In genomic region chr19:54188224-54188871, GRCh38 we compare ENCODE assay signal across 6 cellular contexts. TPM values are rescaled to one million over a fixed set of nuclear protein-coding genes. Genes with fewer than 3 reads are reported as not detected.
DNase-seq lines count a peak whose midpoint lies in the region; ATAC-seq, FAIRE-seq and TF ChIP-seq lines count a peak whose summit lies in the region.

No MANE protein-coding gene starts in this region.

- H3K27ac ChIP-seq in ACC112 (ENCODE audit: low read depth, low read length) (peak overlapping the region; percentile 99), K562 (ENCODE audit: extremely low read depth, low read depth, low read length) (peak overlapping the region; percentile 100)

- no peaks in the 10 kb centered on the region for H3K9me3 ChIP-seq in K562 (replicated peaks; ENCODE audit: control insufficient read depth, insufficient read depth, low read depth, low read length)

- H3K36me3 ChIP-seq in ACC112 (ENCODE audit: insufficient read depth, low read length) (0 out of 2 replicates have a peak, but pooled peaks cover under 1% of the 10 kb centered on the region), K562 (ENCODE audit: control insufficient read depth, insufficient read depth, low read length) (peaks cover 49% of the 10 kb centered on the region)

- H3K4me2 ChIP-seq in K562 (ENCODE audit: insufficient read depth, low read length): peak overlapping the region; percentile 88

- no peak for TF ChIP-seq CTCF in K562 (IDR thresholded peaks at IDR 0.05 in 2 of 3, conservative IDR thresholded peaks at IDR 0.05 in 1 of 3; ENCODE audit: insufficient read depth in 2 of 3, low read depth in 1 of 3, low read length in 3 of 3)

- DNase-seq in NOMO-1 (lab: John Stamatoyannopoulos, UW; ENCODE audit: unreplicated experiment in 2 of 2) (peak; percentile 65 to 67), K562 (ENCODE audit: extremely low read depth in 1 of 4, low spot score in 3 of 4) (peak; percentile 71 to 91 (median 78)), HPDE6-E6E7 (ENCODE audit: extremely low spot score) (no peak), NCI-H345 (lab: John Stamatoyannopoulos, UW) (no peak)
- no peak for DNase-seq in natural killer cell treated with Interleukin-12 subunit alpha and Interleukin-12 subunit beta and Interleukin-15 and Interleukin-18, amount 100 ng/mL, for 72 hours (ENCODE audit: low spot score)

- peak overlapping the region; percentile 87 for H3K4me3 Mint-ChIP-seq in natural killer cell treated with Interleukin-12 subunit alpha and Interleukin-12 subunit beta and Interleukin-15 and Interleukin-18, amount 100 ng/mL, for 72 hours

- in situ Hi-C loops in K562 (cut with MboI): no loop called here

- H3K9me1 ChIP-seq in K562 (ENCODE audit: control insufficient read depth, insufficient read depth, low read length): peaks cover 5% of the 10 kb centered on the region

- no peaks in the 10 kb centered on the region for H4K20me1 ChIP-seq in K562 (replicated peaks; ENCODE audit: control insufficient read depth, insufficient read depth, low read length)

- TF ChIP-seq RAD21 in K562 (CRISPR knock-in tag; conservative IDR thresholded peaks at IDR 0.05 in 1 of 2, IDR thresholded peaks at IDR 0.05 in 1 of 2): peak in 1 of 2 experiments; percentile 6; a peak in 2 of 4 replicates

- peak overlapping the region; percentile 73 to 85 for H3K27ac Mint-ChIP-seq in natural killer cell treated with Interleukin-12 subunit alpha and Interleukin-12 subunit beta and Interleukin-15 and Interleukin-18, amount 100 ng/mL, for 72 hours

- TF ChIP-seq POLR2A in K562 (conservative IDR thresholded peaks at IDR 0.05): no peak; the same call in 1 of the 2 replicates

- no peak for ATAC-seq in K562
- no peak for ATAC-seq in natural killer cell treated with Interleukin-12 subunit alpha and Interleukin-12 subunit beta and Interleukin-15 and Interleukin-18, amount 100 ng/mL, for 72 hours

- TF ChIP-seq EP300 in K562 (IDR thresholded peaks at IDR 0.05; ENCODE audit: low read length): peak; percentile 78

- H3K36me3 Mint-ChIP-seq in natural killer cell treated with Interleukin-12 subunit alpha and Interleukin-12 subunit beta and Interleukin-15 and Interleukin-18, amount 100 ng/mL, for 72 hours: no peaks in the 10 kb centered on the region

- H3K27me3 ChIP-seq in ACC112 (ENCODE audit: insufficient read depth, low read length) (no peaks in the 10 kb centered on the region), K562 (ENCODE audit: control insufficient read depth in 2 of 2, insufficient read depth in 2 of 2, low read length in 2 of 2) (no peaks in the 10 kb centered on the region)

- 0% methylated on average over 12 of the region's 12 CpGs for WGBS in K562 (ENCODE audit: insufficient coverage, low coverage, missing lambda C conversion rate)

- H2AFZ ChIP-seq in ACC112 (ENCODE audit: low read length, unreplicated experiment) (no peak overlapping the region), K562 (ENCODE audit: low read depth, low read length) (no peak overlapping the region)

- POLR2A ChIA-PET in K562 (lab: Yijun Ruan, JAX): interaction anchor here (0.8 to 7.0 kb wide), 9 partner anchors 12 to 51 kb away, joined by 3 to 206 read pairs (median 5); partner anchors contain the start of genes CNOT3, LENG1 and RPS9

- peak overlapping the region; percentile 95 to 99 for H3K9ac ChIP-seq in K562 (ENCODE audit: insufficient read depth in 1 of 2, low read depth in 2 of 2, low read length in 2 of 2)

- H3K4me1 ChIP-seq in ACC112 (ENCODE audit: control insufficient read depth, insufficient read depth, low read length, unreplicated experiment): peaks cover 8% of the 10 kb centered on the region
- H3K4me1 ChIP-seq in K562 (replicated peaks in 1 of 2; ENCODE audit: control insufficient read depth in 2 of 2, insufficient read depth in 2 of 2, low read length in 2 of 2): peaks cover 27 to 54% of the 10 kb centered on the region in 2 experiments

- FAIRE-seq in K562 (lab: Jason Lieb, UNC): peak; percentile 88

- intact Hi-C loops in K562 (cut with micrococcal nuclease): loop anchor here (2.0 to 5.0 kb wide), 2 partner anchors 20 to 44 kb away; no protein-coding TSS in a partner anchor

- no peaks in the 10 kb centered on the region for H3K27me3 Mint-ChIP-seq in natural killer cell treated with Interleukin-12 subunit alpha and Interleukin-12 subunit beta and Interleukin-15 and Interleukin-18, amount 100 ng/mL, for 72 hours

- peaks cover 23 to 29% of the 10 kb centered on the region in 2 donors for H3K4me1 Mint-ChIP-seq in natural killer cell treated with Interleukin-12 subunit alpha and Interleukin-12 subunit beta and Interleukin-15 and Interleukin-18, amount 100 ng/mL, for 72 hours (ENCODE audit: low read depth in 2 of 2)

- H3K4me3 ChIP-seq in ACC112 (ENCODE audit: low read depth, low read length): peak overlapping the region; percentile 85
- peak overlapping the region; percentile 96 for H3K4me3 ChIP-seq in K562

- no peaks in the 10 kb centered on the region for H3K9me3 Mint-ChIP-seq in natural killer cell treated with Interleukin-12 subunit alpha and Interleukin-12 subunit beta and Interleukin-15 and Interleukin-18, amount 100 ng/mL, for 72 hours

- CTCF ChIA-PET in K562 (lab: Yijun Ruan, JAX; ENCODE audit: low intra/inter-chr PET ratio): no interaction called here

- H3K79me2 ChIP-seq in ACC112 (ENCODE audit: control insufficient read depth, insufficient read depth, low read length, unreplicated experiment): peaks cover 44% of the 10 kb centered on the region
- H3K79me2 ChIP-seq in K562 (ENCODE audit: control insufficient read depth, insufficient read depth, low read length): peaks cover 56% of the 10 kb centered on the region

- BruUV-seq in K562 (replicated peaks; lab: Mats Ljungman, UMichigan): TSS peak; percentile 65

RNA-seq across cellular contexts. Expression of gene MBOAT7, which starts 1.0 kb away (rescaled TPM):
- 69.6 and 252 TPM in 2 replicates for total RNA-seq in K562 (2011; cell fraction: chromatin; rRNA removed; ENCODE audit: low replicate concordance)
- 206 and 229 TPM in 2 replicates for total RNA-seq in K562 (2011; cell fraction: nucleolus; rRNA removed)
- total RNA-seq in K562 (2011; cell fraction: nucleoplasm; rRNA removed): 169 and 219 TPM in 2 replicates
- total RNA-seq in K562 (2014; rRNA removed) (87.0 and 104 TPM in 2 replicates), K562 (2014; rRNA removed; fragmentation: Illumina TruSeq; extraction: Trizol) (15.4 and 18.2 TPM in 2 replicates), K562 (2015; rRNA removed; fragmentation: Illumina TruSeq; extraction: Trizol) (56.1 and 60.7 TPM in 2 replicates), K562 (2021) (153 and 160 TPM in 2 replicates)
- polyA plus RNA-seq in K562 (2011; rRNA removed) (30.3 and 85.5 TPM in 2 replicates), K562 (2014; fragmentation: Illumina TruSeq; extraction: Trizol) (79.6 and 108 TPM in 2 replicates), K562 (2014; fragmentation: Nextera tagmentation; extraction: Ambion mirVana) (1 to 10 TPM; 1.4 to 2.6 TPM), K562 (2014; rRNA removed) (79.2 and 92.4 TPM in 2 replicates)
- polyA plus RNA-seq in K562 (2011; cell fraction: cytosol; rRNA removed): 53.9 and 134 TPM in 2 replicates
- polyA plus RNA-seq in K562 (2011; cell fraction: nucleus; rRNA removed): 78.0 and 150 TPM in 2 replicates
- polyA plus RNA-seq in K562 (2012): 134 and 209 TPM in 2 replicates
- polyA minus RNA-seq in K562 (2011; rRNA and poly(A)+ RNA removed): 16.9 and 19.4 TPM in 2 replicates
- polyA minus RNA-seq in K562 (2011; cell fraction: cytosol; rRNA and poly(A)+ RNA removed): 91.7 and 110 TPM in 2 replicates
- polyA minus RNA-seq in K562 (2011; cell fraction: nucleus; rRNA and poly(A)+ RNA removed): 39.8 and 40.0 TPM in 2 replicates
- total RNA-seq in natural killer cell treated with Interleukin-12 subunit alpha and Interleukin-12 subunit beta and Interleukin-15 and Interleukin-18, amount 100 ng/mL, for 72 hours: 10 to 100 TPM; 24.2 to 56.5 TPM

RNA-seq across cellular contexts. Expression of gene TSEN34, which starts 2.8 kb away (rescaled TPM):
- 6.2 and 16.5 TPM in 2 replicates for total RNA-seq in K562 (2011; cell fraction: chromatin; rRNA removed; ENCODE audit: low replicate concordance)
- total RNA-seq in K562 (2011; cell fraction: nucleolus; rRNA removed): 24.2 and 25.2 TPM in 2 replicates
- 10.4 and 11.7 TPM in 2 replicates for total RNA-seq in K562 (2011; cell fraction: nucleoplasm; rRNA removed)
- 48.3 and 52.3 TPM in 2 replicates for total RNA-seq in K562 (2014; rRNA removed)
- 11.0 and 15.9 TPM in 2 replicates for total RNA-seq in K562 (2014; rRNA removed; fragmentation: Illumina TruSeq; extraction: Trizol)
- total RNA-seq in K562 (2015; rRNA removed; fragmentation: Illumina TruSeq; extraction: Trizol): 32.8 and 34.3 TPM in 2 replicates
- 43.7 and 45.7 TPM in 2 replicates for total RNA-seq in K562 (2021)
- polyA plus RNA-seq in K562 (2011; rRNA removed): 29.5 and 39.8 TPM in 2 replicates
- 70.3 and 121 TPM in 2 replicates for polyA plus RNA-seq in K562 (2011; cell fraction: cytosol; rRNA removed)
- polyA plus RNA-seq in K562 (2011; cell fraction: nucleus; rRNA removed): 32.8 and 33.9 TPM in 2 replicates
- 30.6 and 41.6 TPM in 2 replicates for polyA plus RNA-seq in K562 (2012)
- polyA plus RNA-seq in K562 (2014; fragmentation: Illumina TruSeq; extraction: Trizol): 15.6 and 34.6 TPM in 2 replicates
- 1 to 10 TPM; 3.1 to 3.9 TPM for polyA plus RNA-seq in K562 (2014; fragmentation: Nextera tagmentation; extraction: Ambion mirVana)
- polyA plus RNA-seq in K562 (2014; rRNA removed): 57.6 and 59.9 TPM in 2 replicates
- 8.6 and 12.1 TPM in 2 replicates for polyA minus RNA-seq in K562 (2011; rRNA and poly(A)+ RNA removed)
- polyA minus RNA-seq in K562 (2011; cell fraction: cytosol; rRNA and poly(A)+ RNA removed): 18.6 and 27.7 TPM in 2 replicates
- polyA minus RNA-seq in K562 (2011; cell fraction: nucleus; rRNA and poly(A)+ RNA removed): 6.5 and 8.9 TPM in 2 replicates
- total RNA-seq in natural killer cell treated with Interleukin-12 subunit alpha and Interleukin-12 subunit beta and Interleukin-15 and Interleukin-18, amount 100 ng/mL, for 72 hours: 10 to 100 TPM; 15.5 to 26.2 TPM

RNA-seq across cellular contexts. Expression of gene RPS9, which starts 12.3 kb away (rescaled TPM):
- total RNA-seq in K562 (2011; cell fraction: chromatin; rRNA removed; ENCODE audit: low replicate concordance): 331 and 680 TPM in 2 replicates
- total RNA-seq in K562 (2011; cell fraction: nucleolus; rRNA removed): 909 and 1,212 TPM in 2 replicates
- total RNA-seq in K562 (2011; cell fraction: nucleoplasm; rRNA removed): 945 and 1,251 TPM in 2 replicates
- total RNA-seq in K562 (2014; rRNA removed) (4,156 and 4,613 TPM in 2 replicates), K562 (2014; rRNA removed; fragmentation: Illumina TruSeq; extraction: Trizol) (714 and 1,122 TPM in 2 replicates), K562 (2015; rRNA removed; fragmentation: Illumina TruSeq; extraction: Trizol) (1,777 and 1,782 TPM in 2 replicates), K562 (2021) (1,573 and 1,625 TPM in 2 replicates)
- polyA plus RNA-seq in K562 (2011; rRNA removed) (1,792 and 2,151 TPM in 2 replicates), K562 (2014; fragmentation: Illumina TruSeq; extraction: Trizol) (2,256 and 3,393 TPM in 2 replicates), K562 (2014; fragmentation: Nextera tagmentation; extraction: Ambion mirVana) (100 to 1,000 TPM; 456 to 490 TPM), K562 (2014; rRNA removed) (3,325 and 5,114 TPM in 2 replicates)
- 3,305 and 3,579 TPM in 2 replicates for polyA plus RNA-seq in K562 (2011; cell fraction: cytosol; rRNA removed)
- 1,541 and 1,658 TPM in 2 replicates for polyA plus RNA-seq in K562 (2011; cell fraction: nucleus; rRNA removed)
- 3,049 and 5,076 TPM in 2 replicates for polyA plus RNA-seq in K562 (2012)
- 287 and 381 TPM in 2 replicates for polyA minus RNA-seq in K562 (2011; rRNA and poly(A)+ RNA removed)
- polyA minus RNA-seq in K562 (2011; cell fraction: cytosol; rRNA and poly(A)+ RNA removed): 464 and 517 TPM in 2 replicates
- polyA minus RNA-seq in K562 (2011; cell fraction: nucleus; rRNA and poly(A)+ RNA removed): 240 and 304 TPM in 2 replicates
- 1,000 to 10,000 TPM in 1 of 2 donors, 100 to 1,000 TPM in 1; 774 to 1,402 TPM for total RNA-seq in natural killer cell treated with Interleukin-12 subunit alpha and Interleukin-12 subunit beta and Interleukin-15 and Interleukin-18, amount 100 ng/mL, for 72 hours

RNA-seq across cellular contexts. Expression of gene TMC4, which starts 15.4 kb away (rescaled TPM):
- 0.28 TPM in 1 of 2 replicates, not detected in the other for total RNA-seq in K562 (2011; cell fraction: chromatin; rRNA removed; ENCODE audit: low replicate concordance)
- total RNA-seq in K562 (2011; cell fraction: nucleolus; rRNA removed): 0.67 and 0.79 TPM in 2 replicates
- total RNA-seq in K562 (2011; cell fraction: nucleoplasm; rRNA removed): not detected in 2 replicates
- total RNA-seq in K562 (2014; rRNA removed) (not detected in 2 replicates), K562 (2014; rRNA removed; fragmentation: Illumina TruSeq; extraction: Trizol) (not detected in 2 replicates), K562 (2015; rRNA removed; fragmentation: Illumina TruSeq; extraction: Trizol) (0.11 and 0.18 TPM in 2 replicates), K562 (2021) (0.36 and 0.51 TPM in 2 replicates)
- polyA plus RNA-seq in K562 (2011; rRNA removed) (0.36 and 0.43 TPM in 2 replicates), K562 (2014; fragmentation: Illumina TruSeq; extraction: Trizol) (0.29 and 0.74 TPM in 2 replicates), K562 (2014; fragmentation: Nextera tagmentation; extraction: Ambion mirVana) (under 1 TPM; 0.35 to 0.79 TPM), K562 (2014; rRNA removed) (0.12 and 0.81 TPM in 2 replicates)
- 0.27 and 0.44 TPM in 2 replicates for polyA plus RNA-seq in K562 (2011; cell fraction: cytosol; rRNA removed)
- polyA plus RNA-seq in K562 (2011; cell fraction: nucleus; rRNA removed): 0.65 and 1.5 TPM in 2 replicates
- polyA plus RNA-seq in K562 (2012): 1.1 and 1.7 TPM in 2 replicates
- not detected in 2 replicates for polyA minus RNA-seq in K562 (2011; rRNA and poly(A)+ RNA removed)
- not detected in 2 replicates for polyA minus RNA-seq in K562 (2011; cell fraction: cytosol; rRNA and poly(A)+ RNA removed)
- polyA minus RNA-seq in K562 (2011; cell fraction: nucleus; rRNA and poly(A)+ RNA removed): not detected in 2 replicates
- 1 to 10 TPM in 1 of 2 donors, not detected in 1; 1.2 TPM for total RNA-seq in natural killer cell treated with Interleukin-12 subunit alpha and Interleukin-12 subunit beta and Interleukin-15 and Interleukin-18, amount 100 ng/mL, for 72 hours

RNA-seq across cellular contexts. Expression of gene LENG1, which starts 28.8 kb away (rescaled TPM):
- total RNA-seq in K562 (2011; cell fraction: chromatin; rRNA removed; ENCODE audit: low replicate concordance): 1.7 and 3.1 TPM in 2 replicates
- total RNA-seq in K562 (2011; cell fraction: nucleolus; rRNA removed): 2.6 and 3.3 TPM in 2 replicates
- 1.4 and 2.3 TPM in 2 replicates for total RNA-seq in K562 (2011; cell fraction: nucleoplasm; rRNA removed)
- total RNA-seq in K562 (2014; rRNA removed): 10.5 and 12.6 TPM in 2 replicates
- 2.3 and 2.6 TPM in 2 replicates for total RNA-seq in K562 (2014; rRNA removed; fragmentation: Illumina TruSeq; extraction: Trizol)
- total RNA-seq in K562 (2015; rRNA removed; fragmentation: Illumina TruSeq; extraction: Trizol): 6.9 and 8.2 TPM in 2 replicates
- 4.7 and 5.5 TPM in 2 replicates for total RNA-seq in K562 (2021)
- 1.5 and 1.7 TPM in 2 replicates for polyA plus RNA-seq in K562 (2011; rRNA removed)
- 1.3 and 1.7 TPM in 2 replicates for polyA plus RNA-seq in K562 (2011; cell fraction: cytosol; rRNA removed)
- polyA plus RNA-seq in K562 (2011; cell fraction: nucleus; rRNA removed): 0.90 and 1.2 TPM in 2 replicates
- 6.2 TPM in 2 replicates for polyA plus RNA-seq in K562 (2012)
- polyA plus RNA-seq in K562 (2014; fragmentation: Illumina TruSeq; extraction: Trizol): 6.2 and 6.7 TPM in 2 replicates
- under 1 TPM; 0.30 to 0.77 TPM for polyA plus RNA-seq in K562 (2014; fragmentation: Nextera tagmentation; extraction: Ambion mirVana)
- polyA plus RNA-seq in K562 (2014; rRNA removed): 6.7 and 9.1 TPM in 2 replicates
- 0.74 and 0.78 TPM in 2 replicates for polyA minus RNA-seq in K562 (2011; rRNA and poly(A)+ RNA removed)
- 1.2 TPM in 1 of 2 replicates, not detected in the other for polyA minus RNA-seq in K562 (2011; cell fraction: cytosol; rRNA and poly(A)+ RNA removed)
- 0.44 and 0.54 TPM in 2 replicates for polyA minus RNA-seq in K562 (2011; cell fraction: nucleus; rRNA and poly(A)+ RNA removed)
- 1 to 10 TPM; 5.0 to 7.5 TPM for total RNA-seq in natural killer cell treated with Interleukin-12 subunit alpha and Interleukin-12 subunit beta and Interleukin-15 and Interleukin-18, amount 100 ng/mL, for 72 hours

Comparison
In these comparisons a context has a peak if more than half of its experiments do, and no peak if none do; other contexts are left out.
1. DNase-seq: peak in NOMO-1 (2 of 2) and K562 (4 of 4); none in natural killer cell treated with Interleukin-12 subunit alpha and Interleukin-12 subunit beta and Interleukin-15 and Interleukin-18, amount 100 ng/mL, for 72 hours (single experiment), HPDE6-E6E7 (single experiment) and NCI-H345 (single experiment).